Comparison of ENCODE assay signal across 8 cellular contexts in genomic region chr1:227762231-227762911, GRCh38. TPM values are rescaled to one million over a fixed set of nuclear protein-coding genes. Genes with fewer than 3 reads are reported as not detected.
DNase-seq lines count a peak whose midpoint lies in the region; ATAC-seq and TF ChIP-seq lines count a peak whose summit lies in the region.

No MANE protein-coding gene starts in this region.

- H3K9ac ChIP-seq in PC-3 (ENCODE audit: low read length): no peak overlapping the region

- H3K4me3 ChIP-seq in PC-3 (ENCODE audit: low read length): no peak overlapping the region
- H3K4me3 ChIP-seq in epithelial cell of proximal tubule (ENCODE audit: low read depth, low read length): no peak overlapping the region

- H2AFZ ChIP-seq in PC-3 (ENCODE audit: low read length): no peak overlapping the region

- POLR2A ChIA-PET in PC-3 (lab: Charles Lee; ENCODE audit: unreplicated experiment): no interaction called here

- BruUV-seq in PC-3 (replicated peaks; lab: Mats Ljungman, UMichigan): no TSS peak

- no peaks in the 10 kb centered on the region for H3K9me3 ChIP-seq in PC-3 (ENCODE audit: low read length)

- CTCF ChIA-PET in PC-3 (lab: Charles Lee): interaction anchor here (0.5 to 2.7 kb wide), 6 partner anchors 32 to 191 kb away, joined by 3 to 15 read pairs (median 4); partner anchors contain the start of gene WNT9A

- peak overlapping the region; percentile 50 for H3K4me2 ChIP-seq in PC-3 (ENCODE audit: low read length)

- ATAC-seq in GM21737 (IDR thresholded peaks at IDR 0.05; ENCODE audit: unreplicated experiment) (peak; percentile 75), PC-3 (peak; percentile 35)

- peak overlapping the region; percentile 62 for H3K27ac ChIP-seq in PC-3 (ENCODE audit: low read length)

- intact Hi-C loops in PC-3 (cut with micrococcal nuclease): loop anchor here (1.0 to 10.0 kb wide), 2 partner anchors 184 to 322 kb away; partner anchors contain the start of gene ARF1

- TF ChIP-seq CTCF in PC-3 (conservative IDR thresholded peaks at IDR 0.05; ENCODE audit: low read depth, low read length) (peak; percentile 100), epithelial cell of proximal tubule (conservative IDR thresholded peaks at IDR 0.05; ENCODE audit: low read depth, low read length) (peak; percentile 87)

- H3K36me3 ChIP-seq in PC-3 (ENCODE audit: low read depth, low read length): peaks cover 46% of the 10 kb centered on the region

- peaks cover 59% of the 10 kb centered on the region for H4K20me1 ChIP-seq in PC-3 (ENCODE audit: low read length)

- no peaks in the 10 kb centered on the region for H3K27me3 ChIP-seq in PC-3 (ENCODE audit: low read length)

- in situ Hi-C loops in KBM-7 (cut with MboI; ENCODE audit: low pct_unique_long_range_greater_than_20kb, low sequenced_read_pairs): loop anchor here (25.0 kb wide), 1 partner anchor 175 kb away; the partner anchor contains the start of gene WNT9A

- no peaks in the 10 kb centered on the region for H3K9me2 ChIP-seq in PC-3 (replicated peaks; ENCODE audit: low read length)

- DNase-seq in DMS53 (lab: John Stamatoyannopoulos, UW) (peak; percentile 96), KBM-7 (peak; percentile 82), PC-3 (peak; percentile 97), activated T-cell treated with anti-CD3 and anti-CD28 coated beads for 24 hours (ENCODE audit: low read depth) (peak; percentile 73), epithelial cell of proximal tubule (ENCODE audit: low read depth) (no peak), myocyte (ENCODE audit: low read depth) (peak; percentile 97)
- peak; percentile 70 to 74 for DNase-seq in stimulated activated CD8-positive, alpha-beta memory T cell treated with anti-CD3 and anti-CD28 coated beads, Interleukin-7, amount 100 ng/mL, for 1 hour (ENCODE audit: low read depth in 2 of 2)

- H3K4me1 ChIP-seq in PC-3 (ENCODE audit: insufficient read depth, low read length): peaks cover 77% of the 10 kb centered on the region

- H3K79me2 ChIP-seq in PC-3 (ENCODE audit: low read length): peaks cover 63% of the 10 kb centered on the region

- peaks cover 8% of the 10 kb centered on the region for H3F3A ChIP-seq in PC-3 (ENCODE audit: low read length, unreplicated experiment)

RNA-seq across cellular contexts. Expression of gene SNAP47, which starts 27.1 kb away (rescaled TPM):
- total RNA-seq in PC-3 (2014; rRNA removed) (123 and 145 TPM in 2 replicates), epithelial cell of proximal tubule (36.3 and 40.7 TPM in 2 replicates), myocyte (42.9 and 43.1 TPM in 2 replicates)
- polyA plus RNA-seq in myocyte (2012): 39.9 TPM

RNA-seq across cellular contexts. Expression of gene JMJD4, which starts 27.3 kb away (rescaled TPM):
- total RNA-seq in PC-3 (2014; rRNA removed) (80.5 and 87.8 TPM in 2 replicates), epithelial cell of proximal tubule (13.5 and 28.2 TPM in 2 replicates), myocyte (25.4 and 40.2 TPM in 2 replicates)
- polyA plus RNA-seq in myocyte (2012): 25.1 TPM

RNA-seq across cellular contexts. Expression of gene PRSS38, which starts 53.1 kb away (rescaled TPM):
- not detected in 2 replicates for total RNA-seq in PC-3 (2014; rRNA removed)
- not detected in 2 replicates for total RNA-seq in epithelial cell of proximal tubule
- not detected in 2 replicates for total RNA-seq in myocyte
- polyA plus RNA-seq in myocyte (2012): not detected
